In the genomic region with DNA sequence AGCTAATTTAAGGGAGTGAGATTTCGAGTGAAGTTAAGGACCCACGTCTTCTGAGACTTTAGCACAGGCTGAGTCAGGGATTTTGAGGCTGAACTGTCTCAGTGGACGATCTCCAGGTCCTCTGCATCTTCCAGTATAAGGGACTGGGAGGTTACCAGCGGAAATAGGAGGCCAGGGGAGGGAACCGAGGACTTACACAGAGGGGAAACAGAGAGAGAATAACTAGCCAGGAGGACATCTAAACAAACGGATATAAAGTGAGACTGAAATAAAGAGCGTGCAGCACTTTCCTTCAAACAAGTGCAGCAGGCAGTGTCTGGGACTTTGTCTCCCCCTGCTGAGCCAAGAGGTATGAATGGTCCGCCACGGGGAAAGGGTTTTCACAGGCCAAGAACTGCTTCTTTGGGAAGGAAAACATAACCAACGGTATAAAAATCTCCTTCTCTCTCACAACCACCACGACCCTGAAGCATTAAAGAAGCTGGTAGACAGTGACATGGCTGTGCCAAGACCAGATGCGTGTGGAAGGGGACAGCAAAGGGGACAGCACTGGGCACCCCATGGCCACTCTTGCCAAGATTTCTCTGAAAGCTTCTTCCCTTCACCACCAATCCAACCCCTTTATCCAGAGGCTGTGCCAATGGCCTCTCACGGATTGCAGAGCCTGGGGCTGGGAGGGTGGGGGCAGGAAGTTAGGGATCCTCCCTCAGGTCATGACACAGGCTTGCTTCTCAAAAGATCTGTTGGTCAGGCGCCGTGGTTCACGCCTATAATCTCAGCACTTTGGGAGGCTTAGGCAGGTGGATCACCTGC, we compare ENCODE assay signal across 8 cellular contexts.
DNase-seq lines count a peak whose midpoint lies in the region; ATAC-seq, FAIRE-seq and TF ChIP-seq lines count a peak whose summit lies in the region.

No MANE protein-coding gene starts in this region.

- no peaks in the 10 kb centered on the region for H3K9me3 ChIP-seq in muscle layer of duodenum (ENCODE audit: control insufficient read depth in 1 of 2, low read length in 2 of 2)

- DNase-seq in AG09319 (ENCODE audit: extremely low read depth, low read depth) (peak; percentile 27), GM19239 (ENCODE audit: insufficient read length, low spot score) (peak; percentile 39), NCI-H748 treated with DMSO at 0.1 percent for 48 hours (lab: John Stamatoyannopoulos, UW) (peak; percentile 56), activated T-cell treated with anti-CD3 and anti-CD28 coated beads for 48 hours (ENCODE audit: low read depth) (peak; percentile 29), erythroblast (lab: John Stamatoyannopoulos, UW) (peak; percentile 80 to 86)
- DNase-seq in stimulated activated naive CD8-positive, alpha-beta T cell treated with anti-CD3 and anti-CD28 coated beads, Interleukin-15, Interleukin-2, amounts not matched to agents 100 U/mL and 50 U/mL, for 24 hours = peak; percentile 41

- TF ChIP-seq POLR2A in erythroblast (IDR thresholded peaks at IDR 0.05; ENCODE audit: low read length) = no peak

- peak; percentile 40 for ATAC-seq in stimulated activated naive CD8-positive, alpha-beta T cell treated with anti-CD3 and anti-CD28 coated beads, Interleukin-15, Interleukin-2, amounts not matched to agents 100 U/mL and 50 U/mL, for 24 hours
- ATAC-seq in GM21423 (IDR thresholded peaks at IDR 0.05; ENCODE audit: unreplicated experiment) = no peak

- TF ChIP-seq CTCF in AG09319 (IDR thresholded peaks at IDR 0.05; ENCODE audit: low read depth, low read length) = peak; percentile 90

- no peaks in the 10 kb centered on the region for H3K27me3 ChIP-seq in muscle layer of duodenum (ENCODE audit: low read depth, low read length)

- peak; percentile 48 for FAIRE-seq in GM19239 (lab: Jason Lieb, UNC)

- no peaks in the 10 kb centered on the region for H3K4me1 ChIP-seq in muscle layer of duodenum (ENCODE audit: control insufficient read depth in 1 of 2, insufficient read depth in 2 of 2, low read length in 2 of 2)

- no peak overlapping the region for H3K27ac ChIP-seq in muscle layer of duodenum (ENCODE audit: low read length)

- no peaks in the 10 kb centered on the region for H3K36me3 ChIP-seq in muscle layer of duodenum (ENCODE audit: control insufficient read depth in 1 of 2, insufficient read depth in 2 of 2, low read length in 2 of 2)

- peak overlapping the region; percentile 39 to 49 for H3K4me3 ChIP-seq in muscle layer of duodenum (ENCODE audit: low read depth in 1 of 2, low read length in 2 of 2)

Comparison
In these comparisons a context has a peak if more than half of its experiments do, and no peak if none do; other contexts are left out.
1. DNase-seq: peak in every context shown above with its lines; median percentile 83 in erythroblast; 56 in NCI-H748 treated with DMSO at 0.1 percent for 48 hours; 41 in stimulated activated naive CD8-positive, alpha-beta T cell treated with anti-CD3 and anti-CD28 coated beads, Interleukin-15, Interleukin-2, amounts not matched to agents 100 U/mL and 50 U/mL, for 24 hours; 39 in GM19239; 29 in activated T-cell treated with anti-CD3 and anti-CD28 coated beads for 48 hours; 27 in AG09319.